In the genomic region with DNA sequence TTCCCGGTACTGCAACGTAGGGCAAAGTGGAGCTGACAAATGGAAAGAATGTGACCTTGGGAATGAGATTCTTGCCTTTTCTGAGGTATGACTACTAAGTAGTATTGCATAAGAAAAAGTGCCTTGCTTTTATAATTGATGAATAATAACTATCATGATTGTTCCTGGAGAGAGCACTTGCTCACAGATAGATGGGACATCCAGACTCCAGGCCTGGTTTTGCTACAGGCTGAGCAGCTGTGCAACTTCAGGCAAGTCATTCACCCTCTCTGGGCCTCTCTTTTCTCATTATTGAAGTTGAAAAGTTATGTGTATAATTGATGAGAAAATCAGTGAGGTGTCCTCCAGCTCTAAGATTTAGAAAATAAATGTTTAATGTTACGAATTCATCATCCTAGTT, we compare ENCODE assay signal across 15 cellular contexts. TPM values are rescaled to one million over a fixed set of nuclear protein-coding genes. Genes with fewer than 3 reads are reported as not detected.
DNase-seq lines count a peak whose midpoint lies in the region; FAIRE-seq and TF ChIP-seq lines count a peak whose summit lies in the region.
"Had no signal": no experiment of that assay in that cellular context is flagged by ENCODE, and none has a peak within 500 bp of the region (broad histone marks: within the 10 kb centered on the region; RNA-seq: fewer than 3 reads in every experiment).

No MANE protein-coding gene starts in this region.

- FAIRE-seq in bronchial epithelial cell (lab: Jason Lieb, UNC) = no peak
- no peak for FAIRE-seq in keratinocyte (lab: Jason Lieb, UNC)
- FAIRE-seq: A204.1, GM12878, H1 had no signal

- no peak overlapping the region for H3K27ac ChIP-seq in RWPE1
- no peak overlapping the region for H3K27ac ChIP-seq in keratinocyte (ENCODE audit: control insufficient read depth, insufficient read depth, low read length)
- H3K27ac ChIP-seq in vagina = no peak overlapping the region
- H3K27ac ChIP-seq: C4-2B, HL-60 had no signal

- H4K20me1 ChIP-seq in keratinocyte (ENCODE audit: control insufficient read depth, extremely low read depth, insufficient read depth, low read length) = no peaks in the 10 kb centered on the region

- H3K9ac ChIP-seq in keratinocyte (ENCODE audit: control insufficient read depth, extremely low read depth, insufficient read depth, low read length) = no peak overlapping the region

- CTCF ChIA-PET in RWPE1 (lab: Yijun Ruan, JAX) = no interaction called here

- no peaks in the 10 kb centered on the region for H3K9me1 ChIP-seq in keratinocyte (ENCODE audit: control insufficient read depth, extremely low read depth, insufficient read depth, low read length)

- H3K79me2 ChIP-seq in keratinocyte (ENCODE audit: control insufficient read depth, insufficient read depth, low read length) = no peaks in the 10 kb centered on the region

- intact Hi-C loops in vagina (cut with DNase I) = no loop called here

- H3K9me3 ChIP-seq in keratinocyte (ENCODE audit: control insufficient read depth, low read depth, low read length) (peaks cover 2% of the 10 kb centered on the region), vagina (no peaks in the 10 kb centered on the region)
- H3K9me3 ChIP-seq: HAP-1 had no signal

- POLR2A ChIA-PET in RWPE1 (lab: Yijun Ruan, JAX; ENCODE audit: low non-redundant PET) = no interaction called here

- no peaks in the 10 kb centered on the region for H3K36me3 ChIP-seq in bronchial epithelial cell (ENCODE audit: control insufficient read depth, insufficient read depth, low read length)
- H3K36me3 ChIP-seq in keratinocyte (ENCODE audit: control insufficient read depth in 2 of 2, extremely low read depth in 1 of 2, insufficient read depth in 2 of 2, low read length in 2 of 2) = no peaks in the 10 kb centered on the region
- H3K36me3 ChIP-seq in vagina = no peaks in the 10 kb centered on the region
- H3K36me3 ChIP-seq: HAP-1 had no signal

- peaks cover 14% of the 10 kb centered on the region for H3K4me1 ChIP-seq in keratinocyte (ENCODE audit: control insufficient read depth, extremely low read depth, insufficient read depth, low read length)
- no peaks in the 10 kb centered on the region for H3K4me1 ChIP-seq in vagina
- H3K4me1 ChIP-seq: HAP-1 had no signal

- TF ChIP-seq CTCF in RWPE1 (conservative IDR thresholded peaks at IDR 0.05; ENCODE audit: low read depth) (no peak), bronchial epithelial cell (IDR thresholded peaks at IDR 0.05; ENCODE audit: insufficient read depth, low read length, severe bottlenecking) (no peak), keratinocyte (optimal IDR thresholded peaks at IDR 0.05 in 1 of 3, IDR thresholded peaks at IDR 0.05 in 1 of 3, conservative IDR thresholded peaks at IDR 0.05 in 1 of 3; ENCODE audit: extremely low read depth in 1 of 3, insufficient read depth in 2 of 3, low read length in 3 of 3) (no peak), vagina (IDR thresholded peaks at IDR 0.05) (no peak)

- no peak for TF ChIP-seq POLR2A in vagina (IDR thresholded peaks at IDR 0.05)

- H3K27me3 ChIP-seq in bronchial epithelial cell (ENCODE audit: control insufficient read depth, insufficient read depth, low read length) (no peaks in the 10 kb centered on the region), keratinocyte (ENCODE audit: control insufficient read depth, extremely low read depth, insufficient read depth, low read length) (no peaks in the 10 kb centered on the region), vagina (no peaks in the 10 kb centered on the region)

- peak; percentile 35 for DNase-seq in HCEC 1CT
- peak; percentile 45 for DNase-seq in RWPE1 (ENCODE audit: low spot score)
- DNase-seq in bronchial epithelial cell (ENCODE audit: low read depth) = peak; percentile 31
- peak; percentile 1 for DNase-seq in keratinocyte (ENCODE audit: low read depth, low spot score)
- no peak for DNase-seq in NCI-H526 treated with DMSO at 0.1 percent for 48 hours (lab: John Stamatoyannopoulos, UW)
- DNase-seq in HK-2 (ENCODE audit: unreplicated experiment) = no peak
- no peak for DNase-seq in vagina (ENCODE audit: extremely low spot score in 2 of 2)
- DNase-seq: CD4-positive, alpha-beta memory T cell; DMS79 had no signal

- H3K4me3 ChIP-seq in bronchial epithelial cell (ENCODE audit: low read depth, low read length) = no peak overlapping the region
- H3K4me3 ChIP-seq in keratinocyte (ENCODE audit: control insufficient read depth in 2 of 3, extremely low read depth in 1 of 3, insufficient read depth in 2 of 3, low read depth in 1 of 3, low read length in 3 of 3) = no peak overlapping the region
- H3K4me3 ChIP-seq in vagina = no peak overlapping the region
- H3K4me3 ChIP-seq: GM12878, HAP-1 had no signal

- no peak overlapping the region for H2AFZ ChIP-seq in keratinocyte (ENCODE audit: control insufficient read depth, low read length)

- dilution Hi-C loops in keratinocyte (cut with MboI; ENCODE audit: extremely low pct_ligation_motif_present, low sequenced_read_pairs) = no loop called here

- no peak overlapping the region for H3K4me2 ChIP-seq in keratinocyte (ENCODE audit: control insufficient read depth, extremely low read depth, insufficient read depth, low read depth, low read length)

RNA-seq across cellular contexts. Expression of gene MBOAT1, which starts 53.6 kb away (rescaled TPM):
- total RNA-seq in bronchial epithelial cell = 16.3 and 18.8 TPM in 2 replicates
- polyA plus RNA-seq in keratinocyte = 2.2 to 5.7 TPM (median 4.9 TPM) in 3 replicates
- polyA plus RNA-seq in keratinocyte (2011; ENCODE audit: low read depth) = 0.72 TPM
- polyA plus RNA-seq in keratinocyte (2011; cell fraction: cytosol; rRNA removed) = 0.62 and 1.7 TPM in 2 replicates
- polyA plus RNA-seq in keratinocyte (2011; cell fraction: nucleus; rRNA removed) = 6.8 and 8.3 TPM in 2 replicates
- polyA plus RNA-seq in keratinocyte (2012; ENCODE audit: low replicate concordance) = 1.1 and 4.1 TPM in 2 replicates
- polyA minus RNA-seq in keratinocyte = 3.4 to 12.9 TPM (median 6.6 TPM) in 3 replicates
- 2.9 TPM for polyA minus RNA-seq in keratinocyte (2011; cell fraction: cytosol; rRNA and poly(A)+ RNA removed)
- polyA minus RNA-seq in keratinocyte (2011; cell fraction: nucleus; rRNA and poly(A)+ RNA removed) = 4.2 and 8.5 TPM in 2 replicates
- total RNA-seq in vagina = 9.6 TPM

Comparison
In these comparisons a context has a peak if more than half of its experiments do, and no peak if none do; other contexts are left out.
1. DNase-seq: peak in HCEC 1CT (single experiment), RWPE1 (single experiment), bronchial epithelial cell (single experiment) and keratinocyte (single experiment); none in NCI-H526 treated with DMSO at 0.1 percent for 48 hours (single experiment), HK-2 (single experiment) and vagina (0 of 2).